Comparison of ENCODE assay signal across 25 cellular contexts in the genomic region with DNA sequence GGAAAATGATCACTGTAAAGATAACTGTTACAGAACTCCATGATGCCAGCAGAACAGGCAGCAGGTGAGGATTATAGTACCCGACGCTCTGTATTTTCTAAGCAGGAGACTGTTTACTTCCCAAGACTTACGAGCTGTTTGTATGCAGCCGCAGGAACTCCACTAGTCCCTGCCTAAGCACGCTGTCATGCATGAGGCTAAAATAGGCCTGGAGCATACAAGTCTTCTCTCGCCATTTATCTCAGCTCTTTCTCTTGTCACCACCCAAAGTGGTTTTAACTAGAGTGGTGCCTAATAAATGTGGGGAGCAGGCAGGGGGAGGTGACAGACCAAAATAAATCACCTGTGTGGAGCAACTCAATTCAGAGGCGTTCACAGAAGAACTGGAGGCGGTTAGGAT.
DNase-seq lines count a peak whose midpoint lies in the region; TF ChIP-seq lines count a peak whose summit lies in the region.
"Had no signal": no experiment of that assay in that cellular context is flagged by ENCODE, and none has a peak within 500 bp of the region (broad histone marks: within the 10 kb centered on the region; RNA-seq: fewer than 3 reads in every experiment).

No MANE protein-coding gene starts in this region.

- no peak overlapping the region for H2AFZ ChIP-seq in H9 (ENCODE audit: low read length)
- no peak overlapping the region for H2AFZ ChIP-seq in osteoblast (ENCODE audit: low read length)

- peaks cover 10 to 13% of the 10 kb centered on the region in 2 experiments; a peak in 4 of 5 replicates for H3K9me3 Mint-ChIP-seq in H9
- peaks cover 4% of the 10 kb centered on the region for H3K9me3 Mint-ChIP-seq in T-helper 2 cell treated with Interferon-gamma antibody and Interleukin-4, amounts not matched to agents 5 μg/mL and 100 μg/mL, for 36 hours
- H3K9me3 Mint-ChIP-seq: CD8-positive, alpha-beta T cell; natural killer cell treated with Interleukin-12 subunit alpha and Interleukin-12 subunit beta and Interleukin-15 and Interleukin-18, amount 100 ng/mL, for 72 hours had no signal

- no peak overlapping the region for H3T11ph ChIP-seq in H9 (ENCODE audit: low read length)

- H2BK15ac ChIP-seq in H9 (ENCODE audit: low read depth, low read length): no peak overlapping the region

- no peaks in the 10 kb centered on the region for H3K23me2 ChIP-seq in H9 (ENCODE audit: insufficient read length, low read depth, low read length, poor library complexity, severe bottlenecking)

- no peaks in the 10 kb centered on the region for H3K36me3 ChIP-seq in osteoblast (ENCODE audit: insufficient read depth, low read length)

- H3K9me3 ChIP-seq in H9 (ENCODE audit: control insufficient read depth, low read depth, low read length): no peaks in the 10 kb centered on the region
- H3K9me3 ChIP-seq in osteoblast (ENCODE audit: low read depth, low read length): no peaks in the 10 kb centered on the region
- H3K9me3 ChIP-seq: left ventricle myocardium inferior, SJCRH30 had no signal

- peak overlapping the region; percentile 22 for H3K18ac ChIP-seq in H9 (ENCODE audit: insufficient read length, low read depth, low read length)

- no peak overlapping the region for H4K5ac ChIP-seq in H9 (ENCODE audit: insufficient read length, low read depth, low read length)

- peaks cover 24 to 26% (median 25%) of the 10 kb centered on the region in 3 experiments for H3K36me3 Mint-ChIP-seq in H9 (ENCODE audit: insufficient read depth in 1 of 3, low read depth in 3 of 3)
- peaks cover 11% of the 10 kb centered on the region for H3K36me3 Mint-ChIP-seq in T-helper 2 cell treated with Interferon-gamma antibody and Interleukin-4, amounts not matched to agents 5 μg/mL and 100 μg/mL, for 36 hours (ENCODE audit: low read depth)

- H3K4me3 ChIP-seq in osteoblast (ENCODE audit: insufficient read depth, low read length): no peak overlapping the region
- H3K4me3 ChIP-seq: heart left ventricle, left ventricle myocardium inferior, SJCRH30 had no signal

- H3K23ac ChIP-seq in H9 (ENCODE audit: insufficient read length, low read depth, low read length): no peak overlapping the region

- H2BK12ac ChIP-seq in H9 (ENCODE audit: insufficient read length, low read depth, low read length): no peak overlapping the region

- no peak overlapping the region for H2BK20ac ChIP-seq in H9 (ENCODE audit: low read depth, low read length, poor library complexity, severe bottlenecking)

- H2AK5ac ChIP-seq in H9 (ENCODE audit: insufficient read length, low read length): no peak overlapping the region

- no peaks in the 10 kb centered on the region for H3K79me2 ChIP-seq in H9 (ENCODE audit: insufficient read depth, low read length)
- H3K79me2 ChIP-seq in osteoblast (ENCODE audit: insufficient read depth, low read length): no peaks in the 10 kb centered on the region

- H4K20me1 ChIP-seq in H9 (ENCODE audit: control insufficient read depth, insufficient read depth, insufficient read length) (no peaks in the 10 kb centered on the region), osteoblast (ENCODE audit: insufficient read depth, low read length) (no peaks in the 10 kb centered on the region)

- no CpG with 5 or more reads among the region's 8 CpGs for WGBS in H9 (ENCODE audit: extremely low coverage, insufficient read length, low lambda C conversion rate)

- H3K4me2 ChIP-seq in H9 (ENCODE audit: insufficient read depth, insufficient read length, low read length) (no peak overlapping the region), osteoblast (ENCODE audit: insufficient read depth, low read length) (peak overlapping the region; percentile 23)

- H3K4me1 Mint-ChIP-seq in H9: peaks cover 35 to 37% of the 10 kb centered on the region in 2 experiments
- no peaks in the 10 kb centered on the region for H3K4me1 Mint-ChIP-seq in T-helper 2 cell treated with Interferon-gamma antibody and Interleukin-4, amounts not matched to agents 5 μg/mL and 100 μg/mL, for 36 hours (ENCODE audit: low read depth)
- H3K4me1 Mint-ChIP-seq: immature natural killer cell, T-cell had no signal

- H3K4me1 ChIP-seq in H9 (ENCODE audit: insufficient read depth, low read length) (peaks cover 8% of the 10 kb centered on the region), osteoblast (ENCODE audit: insufficient read depth, low read length) (peaks cover 13% of the 10 kb centered on the region)
- H3K4me1 ChIP-seq: heart left ventricle, left ventricle myocardium inferior, SJCRH30 had no signal

- no peak overlapping the region; the same call in 1 of the 2 replicates for H3K4ac ChIP-seq in H9 (ENCODE audit: low read depth, low read length)

- H3K27ac Mint-ChIP-seq in H9: peak overlapping the region; percentile 95 to 99 (median 97)
- H3K27ac Mint-ChIP-seq in T-helper 2 cell treated with Interferon-gamma antibody and Interleukin-4, amounts not matched to agents 5 μg/mL and 100 μg/mL, for 36 hours: no peak overlapping the region
- H3K27ac Mint-ChIP-seq: activated CD8-positive, alpha-beta T cell treated with anti-CD3 and anti-CD28 coated beads, Interleukin-2, amount 10 ng/mL, durations not matched to agents 7 days and 5 days; activated naive CD8-positive, alpha-beta T cell treated with anti-CD3 and anti-CD28 coated beads for 36 hours; natural killer cell treated with Interleukin-12 subunit alpha and Interleukin-12 subunit beta and Interleukin-15 and Interleukin-18, amount 100 ng/mL, for 72 hours; T-cell had no signal

- H3K9ac ChIP-seq in H9 (ENCODE audit: extremely low read depth, insufficient read length, low read length): no peak overlapping the region

- DNase-seq in H9: peak; percentile 57
- DNase-seq in NCI-H2227 (lab: John Stamatoyannopoulos, UW; ENCODE audit: unreplicated experiment): peak; percentile 5
- DNase-seq in epithelial cell of prostate (ENCODE audit: low read depth, low spot score): no peak
- no peak for DNase-seq in osteoblast (ENCODE audit: insufficient read length, low spot score, missing footprints)
- DNase-seq in T-helper 2 cell treated with Interferon-gamma antibody and Interleukin-4, amounts not matched to agents 5 μg/mL and 100 μg/mL, for 36 hours (ENCODE audit: low spot score): no peak
- no peak for DNase-seq in stimulated activated CD4-positive, alpha-beta T cell treated with anti-CD3 and anti-CD28 coated beads, Interleukin-2, amount 100 ng/mL, for 24 hours
- no peak for DNase-seq in NCI-H2171 treated with DMSO at 0.1 percent for 48 hours (lab: John Stamatoyannopoulos, UW)
- DNase-seq: activated CD4-positive, alpha-beta T cell treated with anti-CD3 and anti-CD28 coated beads for 1 hour; activated CD8-positive, alpha-beta T cell treated with anti-CD3 and anti-CD28 coated beads, Interleukin-2, amount 10 ng/mL, durations not matched to agents 7 days and 5 days; activated effector memory CD4-positive, alpha-beta T cell treated with Interleukin-2 at 50 U/mL for 16 hours; activated naive CD8-positive, alpha-beta T cell treated with anti-CD3 and anti-CD28 coated beads for 36 hours; activated T-cell treated with anti-CD3 and anti-CD28 coated beads for 4 hours; AML-193; CD8-positive, alpha-beta T cell; cerebellar nuclear complex; heart left ventricle; immature natural killer cell; left ventricle myocardium inferior; NCI-H1092 treated with DMSO at 0.1 percent for 48 hours; NCI-H2029; SJCRH30; stimulated activated CD4-positive, alpha-beta T cell treated with anti-CD3 and anti-CD28 coated beads, Interleukin-1b, Interleukin-23, amount 100 ng/mL, for 48 hours; T-cell; trophoblast cell had no signal

- H3K27me3 ChIP-seq in H9 (ENCODE audit: insufficient read depth, low read length): no peaks in the 10 kb centered on the region
- no peaks in the 10 kb centered on the region for H3K27me3 ChIP-seq in osteoblast (ENCODE audit: insufficient read depth, low read length)
- H3K27me3 ChIP-seq: heart left ventricle, SJCRH30 had no signal

- no peak overlapping the region; the same call in 1 of the 2 replicates for H3K14ac ChIP-seq in H9 (ENCODE audit: insufficient read depth, low read length)

- no peak overlapping the region for H4K91ac ChIP-seq in H9 (ENCODE audit: insufficient read length, low read depth, low read length)

- H2BK5ac ChIP-seq in H9 (ENCODE audit: insufficient read length, low read length): no peak overlapping the region

- no peak overlapping the region for H2BK120ac ChIP-seq in H9 (ENCODE audit: low read depth, low read length, poor library complexity, severe bottlenecking)

- TF ChIP-seq CTCF in H9 (conservative IDR thresholded peaks at IDR 0.05) (no peak), osteoblast (IDR thresholded peaks at IDR 0.05; ENCODE audit: extremely low read depth, low read depth, low read length) (no peak)

- no peaks in the 10 kb centered on the region for H3K79me1 ChIP-seq in H9 (ENCODE audit: insufficient read depth, low read depth, low read length, poor library complexity, severe bottlenecking)

- no peaks in the 10 kb centered on the region for H3K27me3 Mint-ChIP-seq in H9 (ENCODE audit: low read depth)
- H3K27me3 Mint-ChIP-seq in T-helper 2 cell treated with Interferon-gamma antibody and Interleukin-4, amounts not matched to agents 5 μg/mL and 100 μg/mL, for 36 hours (ENCODE audit: low read depth): no peaks in the 10 kb centered on the region
- H3K27me3 Mint-ChIP-seq: activated naive CD8-positive, alpha-beta T cell treated with anti-CD3 and anti-CD28 coated beads for 36 hours; natural killer cell treated with Interleukin-12 subunit alpha and Interleukin-12 subunit beta and Interleukin-15 and Interleukin-18, amount 100 ng/mL, for 72 hours; T-cell had no signal

- no peak overlapping the region for H3K56ac ChIP-seq in H9 (ENCODE audit: insufficient read length, low read depth, low read length)

- peak overlapping the region in 1 of 2 experiments; percentile 21; a peak in 2 of 5 replicates for H3K4me3 Mint-ChIP-seq in H9
- no peak overlapping the region for H3K4me3 Mint-ChIP-seq in T-helper 2 cell treated with Interferon-gamma antibody and Interleukin-4, amounts not matched to agents 5 μg/mL and 100 μg/mL, for 36 hours
- H3K4me3 Mint-ChIP-seq: activated CD8-positive, alpha-beta T cell treated with anti-CD3 and anti-CD28 coated beads, Interleukin-2, amount 10 ng/mL, durations not matched to agents 7 days and 5 days; activated naive CD8-positive, alpha-beta T cell treated with anti-CD3 and anti-CD28 coated beads for 36 hours; CD8-positive, alpha-beta T cell; immature natural killer cell; natural killer cell treated with Interleukin-12 subunit alpha and Interleukin-12 subunit beta and Interleukin-15 and Interleukin-18, amount 100 ng/mL, for 72 hours; T-cell had no signal

- H4K8ac ChIP-seq in H9 (replicated peaks; ENCODE audit: insufficient read length, low read depth, low read length): no peak overlapping the region

- H3K27ac ChIP-seq in H9 (ENCODE audit: insufficient read length, low read depth, low read length) (peak overlapping the region; percentile 75), epithelial cell of prostate (peak overlapping the region; percentile 20), osteoblast (ENCODE audit: low read depth, low read length) (no peak overlapping the region)
- H3K27ac ChIP-seq: heart left ventricle, left ventricle myocardium inferior, SJCRH30 had no signal

Comparison
In these comparisons a context has a peak if more than half of its experiments do, and no peak if none do; other contexts are left out.
1. DNase-seq: peak in H9 (single experiment) and NCI-H2227 (single experiment); none in epithelial cell of prostate (single experiment), osteoblast (single experiment), T-helper 2 cell treated with Interferon-gamma antibody and Interleukin-4, amounts not matched to agents 5 μg/mL and 100 μg/mL, for 36 hours (single experiment), stimulated activated CD4-positive, alpha-beta T cell treated with anti-CD3 and anti-CD28 coated beads, Interleukin-2, amount 100 ng/mL, for 24 hours (0 of 2) and NCI-H2171 treated with DMSO at 0.1 percent for 48 hours (single experiment).